ENCODE assay signal across 11 cellular contexts in genomic region chr5:1552469-1553255, GRCh38. TPM values are rescaled to one million over a fixed set of nuclear protein-coding genes. Genes with fewer than 3 reads are reported as not detected.
DNase-seq lines count a peak whose midpoint lies in the region; ATAC-seq and TF ChIP-seq lines count a peak whose summit lies in the region.
"Had no signal": no experiment of that assay in that cellular context is flagged by ENCODE, and none has a peak within 500 bp of the region (broad histone marks: within the 10 kb centered on the region; RNA-seq: fewer than 3 reads in every experiment).

No MANE protein-coding gene starts in this region.

- no peak overlapping the region for H3K56ac ChIP-seq in IMR-90 (ENCODE audit: extremely low read depth, insufficient read depth, low read length)

- WGBS in IMR-90 (ENCODE audit: extremely low coverage in 2 of 2, insufficient read length in 1 of 2), 2 experiments = 34% methylated on average over 9 of the region's 33 CpGs; no CpG with 5 or more reads in 1 of the 2 experiments

- H3K4me3 Mint-ChIP-seq in activated CD8-positive, alpha-beta memory T cell treated with anti-CD3 and anti-CD28 coated beads, Interleukin-2, amount 10 ng/mL, durations not matched to agents 7 days and 5 days = no peak overlapping the region

- H3K36me3 ChIP-seq in IMR-90 (ENCODE audit: control insufficient read depth, insufficient read depth, low read length) = no peaks in the 10 kb centered on the region
- H3K36me3 ChIP-seq in gastrocnemius medialis = no peaks in the 10 kb centered on the region

- no peak for DNase-seq in IMR-90
- peak; percentile 31 for DNase-seq in activated CD8-positive, alpha-beta memory T cell treated with anti-CD3 and anti-CD28 coated beads, Interleukin-2, amount 10 ng/mL, durations not matched to agents 7 days and 5 days
- peak; percentile 69 for DNase-seq in left ventricle myocardium superior
- no peak for DNase-seq in gastrocnemius medialis
- DNase-seq: amniotic stem cell; NCI-H2171 treated with DMSO at 0.1 percent for 48 hours; stimulated activated CD4-positive, alpha-beta T cell treated with anti-CD3 and anti-CD28 coated beads, Interleukin-4, amount 100 ng/mL, for 1 hour had no signal

- no peaks in the 10 kb centered on the region for H3K36me3 Mint-ChIP-seq in activated CD8-positive, alpha-beta memory T cell treated with anti-CD3 and anti-CD28 coated beads, Interleukin-2, amount 10 ng/mL, durations not matched to agents 7 days and 5 days

- H4K5ac ChIP-seq in IMR-90 (ENCODE audit: low read depth, low read length) = no peak overlapping the region

- CTCF ChIA-PET in IMR-90 (lab: Yijun Ruan, JAX) = no interaction called here
- CTCF ChIA-PET in activated CD8-positive, alpha-beta memory T cell treated with anti-CD3 and anti-CD28 coated beads, Interleukin-2, amount 10 ng/mL, durations not matched to agents 7 days and 5 days (lab: Charles Lee) = no interaction called here

- H2AK9ac ChIP-seq in IMR-90 (replicated peaks; ENCODE audit: low read depth, low read length, poor library complexity) = no peak overlapping the region

- H4K91ac ChIP-seq in IMR-90 (ENCODE audit: insufficient read depth, low read depth, low read length) = no peak overlapping the region

- no peak overlapping the region for H3K23ac ChIP-seq in IMR-90 (ENCODE audit: low read depth, low read length)

- peaks cover 60% of the 10 kb centered on the region for H3K27me3 ChIP-seq in IMR-90 (ENCODE audit: control insufficient read depth, insufficient read depth, low read length)
- peaks cover 5 to 15% (median 12%) of the 10 kb centered on the region in 3 donors for H3K27me3 ChIP-seq in gastrocnemius medialis

- H3K4me3 ChIP-seq in IMR-90 (ENCODE audit: insufficient read depth, low read depth, low read length) (no peak overlapping the region), gastrocnemius medialis (peak overlapping the region; percentile 12 to 54 (median 35))

- no peak overlapping the region for H2BK5ac ChIP-seq in IMR-90 (ENCODE audit: low read depth, low read length, poor library complexity, severe bottlenecking)

- H2BK20ac ChIP-seq in IMR-90 (ENCODE audit: low read depth, low read length) = no peak overlapping the region

- H3K4me2 ChIP-seq in IMR-90 (ENCODE audit: low read depth, low read length) = no peak overlapping the region; the same call in 1 of the 2 replicates

- no peak overlapping the region for H3K27ac Mint-ChIP-seq in activated CD8-positive, alpha-beta memory T cell treated with anti-CD3 and anti-CD28 coated beads, Interleukin-2, amount 10 ng/mL, durations not matched to agents 7 days and 5 days

- no peaks in the 10 kb centered on the region for H3K27me3 Mint-ChIP-seq in activated CD8-positive, alpha-beta memory T cell treated with anti-CD3 and anti-CD28 coated beads, Interleukin-2, amount 10 ng/mL, durations not matched to agents 7 days and 5 days

- TF ChIP-seq POLR2A in IMR-90 (IDR thresholded peaks at IDR 0.05; ENCODE audit: low read depth, low read length) (no peak), gastrocnemius medialis (IDR thresholded peaks at IDR 0.05) (no peak)

- no peaks in the 10 kb centered on the region for H3K4me1 Mint-ChIP-seq in activated CD8-positive, alpha-beta memory T cell treated with anti-CD3 and anti-CD28 coated beads, Interleukin-2, amount 10 ng/mL, durations not matched to agents 7 days and 5 days

- TF ChIP-seq CTCF in IMR-90 (conservative IDR thresholded peaks at IDR 0.05; ENCODE audit: low read depth, low read length) (no peak), gastrocnemius medialis (IDR thresholded peaks at IDR 0.05 in 4 of 5, conservative IDR thresholded peaks at IDR 0.05 in 1 of 5) (no peak)

- POLR2A ChIA-PET in IMR-90 (lab: Charles Lee; ENCODE audit: unreplicated experiment) = no interaction called here

- no peak overlapping the region for H3K14ac ChIP-seq in IMR-90 (replicated peaks; ENCODE audit: low read depth, low read length)

- H2AFZ ChIP-seq in IMR-90 (replicated peaks; ENCODE audit: low read length, poor library complexity) = peak overlapping the region; percentile 18

- H3K9me3 ChIP-seq in IMR-90 (ENCODE audit: control insufficient read depth, insufficient read depth, low read length) (no peaks in the 10 kb centered on the region), gastrocnemius medialis (no peaks in the 10 kb centered on the region)

- H2AK5ac ChIP-seq in IMR-90 (ENCODE audit: low read depth, low read length) = no peak overlapping the region

- no peaks in the 10 kb centered on the region for H3K9me1 ChIP-seq in IMR-90 (ENCODE audit: insufficient read depth, low read length)

- no peak overlapping the region for H3K4ac ChIP-seq in IMR-90 (ENCODE audit: low read depth, low read length)

- in situ Hi-C loops in IMR-90 (cut with MboI; ENCODE audit: low sequenced_read_pairs) (no loop called here), gastrocnemius medialis (cut with MboI; ENCODE audit: low sequenced_read_pairs in 4 of 4) (no loop called here)

- no peak overlapping the region for H3K9ac ChIP-seq in IMR-90 (ENCODE audit: low read depth, low read length)

- no peak overlapping the region for H3K18ac ChIP-seq in IMR-90 (ENCODE audit: low read depth, low read length)

- H3K9me3 Mint-ChIP-seq in activated CD8-positive, alpha-beta memory T cell treated with anti-CD3 and anti-CD28 coated beads, Interleukin-2, amount 10 ng/mL, durations not matched to agents 7 days and 5 days (ENCODE audit: low read depth) = no peaks in the 10 kb centered on the region

- no peak overlapping the region for H2BK15ac ChIP-seq in IMR-90 (ENCODE audit: low read depth, low read length)

- no peak for TF ChIP-seq RAD21 in IMR-90 (IDR thresholded peaks at IDR 0.05; ENCODE audit: low read length)

- no peaks in the 10 kb centered on the region; the same call in 1 of the 2 replicates for H3K4me1 ChIP-seq in IMR-90 (ENCODE audit: control insufficient read depth, insufficient read depth, low read length)
- H3K4me1 ChIP-seq in gastrocnemius medialis = peaks cover 0 to 11% of the 10 kb centered on the region in 2 donors

- H2BK120ac ChIP-seq in IMR-90 (ENCODE audit: low read depth, low read length) = no peak overlapping the region

- no peaks in the 10 kb centered on the region for H3K79me1 ChIP-seq in IMR-90 (ENCODE audit: low read depth in 1 of 2, low read length in 2 of 2)

- no peaks in the 10 kb centered on the region for H4K20me1 ChIP-seq in IMR-90 (ENCODE audit: insufficient read depth, low read length)

- BruUV-seq in IMR-90 (replicated peaks; lab: Mats Ljungman, UMichigan) = no TSS peak

- dilution Hi-C loops in IMR-90 (cut with HindIII; ENCODE audit: low sequenced_read_pairs, unreplicated experiment) = no loop called here

- ATAC-seq in IMR-90 (ENCODE audit: low read depth) (no peak), left ventricle myocardium superior (peak; percentile 72), gastrocnemius medialis (peak in 1 of 2 donors; percentile 65), esophagus mucosa (no peak), HG03432 (IDR thresholded peaks at IDR 0.05; ENCODE audit: unreplicated experiment) (no peak), HG03095 (IDR thresholded peaks at IDR 0.05; ENCODE audit: unreplicated experiment) (no peak), HG02938 (IDR thresholded peaks at IDR 0.05; ENCODE audit: unreplicated experiment) (no peak)
- ATAC-seq in activated CD8-positive, alpha-beta memory T cell treated with anti-CD3 and anti-CD28 coated beads, Interleukin-2, amount 10 ng/mL, durations not matched to agents 7 days and 5 days = no peak

- H4K8ac ChIP-seq in IMR-90 (ENCODE audit: low read depth in 2 of 2, low read length in 2 of 2) = no peak overlapping the region

- intact Hi-C loops in IMR-90 (cut with micrococcal nuclease) (no loop called here), left ventricle myocardium superior (cut with micrococcal nuclease) (no loop called here), gastrocnemius medialis (cut with DNase I; ENCODE audit: low total_unique reads) (no loop called here)

- no peak overlapping the region for H3K27ac ChIP-seq in IMR-90 (ENCODE audit: insufficient read depth, low read length)
- H3K27ac ChIP-seq in gastrocnemius medialis = no peak overlapping the region

TF ChIP-seq in IMR-90, 13 proteins besides CTCF, POLR2A, EP300 and RAD21 (continues in another document):
- TF ChIP-seq SMC3 (IDR thresholded peaks at IDR 0.05; ENCODE audit: low read depth, low read length) (no peak), MAZ (IDR thresholded peaks at IDR 0.05; ENCODE audit: borderline replicate concordance, low read depth, low read length) (no peak), MAFK (IDR thresholded peaks at IDR 0.05; ENCODE audit: low read depth, low read length) (no peak), ELK1 (IDR thresholded peaks at IDR 0.05; ENCODE audit: borderline replicate concordance, low read depth, low read length) (no peak), NFE2L2 (IDR thresholded peaks at IDR 0.05; ENCODE audit: low read depth, low read length) (no peak), CEBPB (IDR thresholded peaks at IDR 0.05; ENCODE audit: low read depth, low read length) (no peak), RCOR1 (IDR thresholded peaks at IDR 0.05; ENCODE audit: insufficient replicate concordance, low read length) (no peak), CHD1 (IDR thresholded peaks at IDR 0.05; ENCODE audit: low read depth, low read length) (no peak), RFX5 (IDR thresholded peaks at IDR 0.05; ENCODE audit: low read depth, low read length) (no peak)

RNA-seq across cellular contexts. Expression of gene LPCAT1, which starts 28.9 kb away (rescaled TPM):
- total RNA-seq in IMR-90 (2012; rRNA removed) (17.7 and 22.2 TPM in 2 replicates), left ventricle myocardium superior (13.4 TPM), gastrocnemius medialis (1 to 10 TPM; 1.4 to 9.2 (median 4.2) TPM), esophagus mucosa (15.0 TPM)
- polyA plus RNA-seq in IMR-90 (2012; rRNA removed) = 31.5 and 33.6 TPM in 2 replicates
- 38.2 and 38.4 TPM in 2 replicates for polyA plus RNA-seq in IMR-90 (2012; cell fraction: cytosol; rRNA removed)
- polyA plus RNA-seq in IMR-90 (2012; cell fraction: nucleus; rRNA removed; ENCODE audit: low replicate concordance) = 63.9 and 71.1 TPM in 2 replicates
- 10 to 100 TPM; 83.8 to 85.3 TPM for total RNA-seq in activated CD8-positive, alpha-beta memory T cell treated with anti-CD3 and anti-CD28 coated beads, Interleukin-2, amount 10 ng/mL, durations not matched to agents 7 days and 5 days

Comparison
In these comparisons a context has a peak if more than half of its experiments do, and no peak if none do; other contexts are left out.
1. DNase-seq: peak in activated CD8-positive, alpha-beta memory T cell treated with anti-CD3 and anti-CD28 coated beads, Interleukin-2, amount 10 ng/mL, durations not matched to agents 7 days and 5 days (single experiment) and left ventricle myocardium superior (single experiment); none in IMR-90 (single experiment) and gastrocnemius medialis (0 of 2).